12 cellular contexts compared by ENCODE assay signal in genomic region chr11:119583585-119583984, GRCh38.
DNase-seq lines count a peak whose midpoint lies in the region; ATAC-seq and TF ChIP-seq lines count a peak whose summit lies in the region.
"Had no signal": no experiment of that assay in that cellular context is flagged by ENCODE, and none has a peak within 500 bp of the region (broad histone marks: within the 10 kb centered on the region; RNA-seq: fewer than 3 reads in every experiment).

No MANE protein-coding gene starts in this region.

- WGBS in SK-N-SH (ENCODE audit: low lambda C conversion rate): 93% methylated on average over 5 of the region's 6 CpGs
- WGBS in trophoblast cell (ENCODE audit: extremely low coverage, insufficient coverage, insufficient read length): no CpG with 5 or more reads among the region's 6 CpGs

- H3K18ac ChIP-seq in trophoblast cell (ENCODE audit: low read length): no peak overlapping the region

- H3K27ac ChIP-seq in SK-N-SH (ENCODE audit: low read depth in 2 of 2, low read length in 1 of 2) (no peak overlapping the region), OCI-LY3 (ENCODE audit: low read length) (no peak overlapping the region), trophoblast cell (ENCODE audit: low read depth, low read length) (no peak overlapping the region)
- H3K27ac ChIP-seq: ovary, thyroid gland had no signal

- H3K27me3 ChIP-seq in SK-N-SH (ENCODE audit: insufficient read depth): no peaks in the 10 kb centered on the region
- H3K27me3 ChIP-seq in OCI-LY3 (ENCODE audit: low read depth, low read length): peaks cover 9% of the 10 kb centered on the region; the same call in 1 of the 2 replicates
- H3K27me3 ChIP-seq in trophoblast cell (ENCODE audit: insufficient read depth, low read length): no peaks in the 10 kb centered on the region
- H3K27me3 ChIP-seq: ovary, thyroid gland had no signal

- H4K20me1 ChIP-seq in SK-N-SH (ENCODE audit: insufficient read depth): no peaks in the 10 kb centered on the region
- H4K20me1 ChIP-seq in OCI-LY3 (ENCODE audit: insufficient read depth, low read length): no peaks in the 10 kb centered on the region

- H3K9ac ChIP-seq in SK-N-SH (no peak overlapping the region), OCI-LY3 (ENCODE audit: low read length) (no peak overlapping the region), trophoblast cell (ENCODE audit: low read length) (no peak overlapping the region)

- H3K4me2 ChIP-seq in SK-N-SH: peak overlapping the region; percentile 82
- H3K4me2 ChIP-seq in OCI-LY3 (ENCODE audit: low read length): no peak overlapping the region
- H3K4me2 ChIP-seq in trophoblast cell (ENCODE audit: low read length): no peak overlapping the region

- H3K79me2 ChIP-seq in SK-N-SH (ENCODE audit: insufficient read depth): no peaks in the 10 kb centered on the region
- no peaks in the 10 kb centered on the region for H3K79me2 ChIP-seq in OCI-LY3 (ENCODE audit: low read length)
- H3K79me2 ChIP-seq in trophoblast cell (ENCODE audit: control insufficient read depth, insufficient read depth, low read length, poor library complexity): peaks cover 7% of the 10 kb centered on the region

- TF ChIP-seq CTCF in SK-N-SH (IDR thresholded peaks at IDR 0.05) (peak; percentile 52), OCI-LY3 (IDR thresholded peaks at IDR 0.05; ENCODE audit: low read depth, low read length) (peak; percentile 25), epithelial cell of esophagus (IDR thresholded peaks at IDR 0.05; ENCODE audit: insufficient read depth, low read depth, low read length, missing control alignments) (peak; percentile 16)

- H3K4me1 ChIP-seq in SK-N-SH (ENCODE audit: control insufficient read depth in 1 of 2, insufficient read depth in 2 of 2, low read depth in 1 of 2, low read length in 1 of 2): peaks cover 9 to 13% of the 10 kb centered on the region in 2 experiments; a peak in 2 of 4 replicates
- H3K4me1 ChIP-seq in OCI-LY3 (ENCODE audit: low read length): no peaks in the 10 kb centered on the region
- H3K4me1 ChIP-seq in trophoblast cell (ENCODE audit: control insufficient read depth in 1 of 2, insufficient read depth in 2 of 2, low read length in 2 of 2): peaks cover 13 to 17% of the 10 kb centered on the region in 2 experiments

- H3K23ac ChIP-seq in trophoblast cell (ENCODE audit: low read length): no peak overlapping the region

- peak overlapping the region; percentile 75; the same call in 1 of the 2 replicates for H2AFZ ChIP-seq in SK-N-SH (ENCODE audit: low read depth)
- no peak overlapping the region for H2AFZ ChIP-seq in OCI-LY3 (ENCODE audit: low read depth, low read length)
- H2AFZ ChIP-seq in trophoblast cell (ENCODE audit: insufficient read depth, low read length, poor library complexity): no peak overlapping the region

- H3K9me3 ChIP-seq in SK-N-SH: no peaks in the 10 kb centered on the region
- H3K9me3 ChIP-seq in OCI-LY3 (ENCODE audit: insufficient read depth, low read length): no peaks in the 10 kb centered on the region
- H3K9me3 ChIP-seq in trophoblast cell (ENCODE audit: insufficient read depth, low read depth, low read length): peaks cover 4% of the 10 kb centered on the region
- H3K9me3 ChIP-seq: ovary, thyroid gland had no signal

- H4K8ac ChIP-seq in trophoblast cell (ENCODE audit: low read depth, low read length): no peak overlapping the region

- TF ChIP-seq RAD21 in SK-N-SH (IDR thresholded peaks at IDR 0.05; ENCODE audit: low read length): no peak

- peak overlapping the region; percentile 40 for H2BK12ac ChIP-seq in trophoblast cell (ENCODE audit: low read length)

- no peak overlapping the region for H4K12ac ChIP-seq in trophoblast cell (ENCODE audit: low read depth, low read length)

- ATAC-seq in SK-N-SH treated with all-trans-retinoic acid at 6 μM for 48 hours: no peak
- no peak for ATAC-seq in GM19324 (IDR thresholded peaks at IDR 0.05; ENCODE audit: low FRiP score, unreplicated experiment)

- H2BK120ac ChIP-seq in trophoblast cell (ENCODE audit: insufficient read depth, low read length, poor library complexity): no peak overlapping the region

- H4K91ac ChIP-seq in trophoblast cell (ENCODE audit: low read depth, low read length): no peak overlapping the region

- no peak overlapping the region for H3K14ac ChIP-seq in trophoblast cell (ENCODE audit: low read length)

- TF ChIP-seq EP300 in SK-N-SH (IDR thresholded peaks at IDR 0.05; ENCODE audit: borderline replicate concordance in 1 of 2, low read depth in 1 of 2, low read length in 1 of 2): no peak

- POLR2A ChIA-PET in SK-N-SH (lab: Yijun Ruan, JAX): no interaction called here

- no peak overlapping the region for H3K4me3 ChIP-seq in SK-N-SH (ENCODE audit: low read depth in 2 of 2, low read length in 1 of 2)
- H3K4me3 ChIP-seq in OCI-LY3 (ENCODE audit: low read length): no peak overlapping the region
- no peak overlapping the region for H3K4me3 ChIP-seq in epithelial cell of esophagus (ENCODE audit: low read length)
- no peak overlapping the region for H3K4me3 ChIP-seq in trophoblast cell (ENCODE audit: low read depth, low read length)

- no peaks in the 10 kb centered on the region for H3K9me2 ChIP-seq in SK-N-SH

- DNase-seq in SK-N-SH (no peak), epithelial cell of esophagus (ENCODE audit: low read depth) (no peak), trophoblast cell (no peak), cerebellar cortex (ENCODE audit: low spot score) (no peak), NCI-H226 (no peak)
- DNase-seq: activated gamma-delta T cell treated with Interleukin-2 at 50 U/mL for 16 hours, GOT3 had no signal

- CTCF ChIA-PET in SK-N-SH (lab: Yijun Ruan, JAX): interaction anchor here (0.7 to 2.3 kb wide), 7 partner anchors 10 to 524 kb away, joined by 3 to 14 read pairs (median 3); no protein-coding TSS in a partner anchor

- peaks cover 4% of the 10 kb centered on the region for H3F3A ChIP-seq in SK-N-SH (replicated peaks; ENCODE audit: insufficient read depth)

- H3K36me3 ChIP-seq in SK-N-SH (replicated peaks in 1 of 2; ENCODE audit: control insufficient read depth in 1 of 2, insufficient read depth in 2 of 2, low read length in 1 of 2): no peaks in the 10 kb centered on the region
- H3K36me3 ChIP-seq in OCI-LY3 (replicated peaks; ENCODE audit: low read depth, low read length): no peaks in the 10 kb centered on the region
- H3K36me3 ChIP-seq in trophoblast cell (ENCODE audit: control insufficient read depth in 1 of 2, insufficient read depth in 2 of 2, low read length in 2 of 2): no peaks in the 10 kb centered on the region
- H3K36me3 ChIP-seq: ovary, thyroid gland had no signal

- no peak overlapping the region for H3K4ac ChIP-seq in trophoblast cell (ENCODE audit: low read depth, low read length)

- no peak overlapping the region for H2BK5ac ChIP-seq in trophoblast cell (ENCODE audit: low read depth, low read length, poor library complexity)

- no peak overlapping the region for H2AK5ac ChIP-seq in trophoblast cell (ENCODE audit: low read length)

- H3K79me1 ChIP-seq in trophoblast cell (ENCODE audit: low read length): peaks cover 9% of the 10 kb centered on the region

TF ChIP-seq in SK-N-SH, 30 proteins besides CTCF, POLR2A, EP300 and RAD21 (continues in another document):
- no peak for TF ChIP-seq NFIC (IDR thresholded peaks at IDR 0.05; ENCODE audit: borderline replicate concordance)
- no peak for TF ChIP-seq RCOR1 (IDR thresholded peaks at IDR 0.05; ENCODE audit: low read length)
- TF ChIP-seq RFX5 (IDR thresholded peaks at IDR 0.05; ENCODE audit: low read length): no peak
- TF ChIP-seq ZBTB33 (IDR thresholded peaks at IDR 0.05; ENCODE audit: borderline replicate concordance, low read depth): no peak
- TF ChIP-seq POLR2AphosphoS5 (IDR thresholded peaks at IDR 0.05; ENCODE audit: low read depth, low read length): no peak
- no peak for TF ChIP-seq EZH2phosphoT487 (IDR thresholded peaks at IDR 0.05; ENCODE audit: borderline replicate concordance, low read depth)
- TF ChIP-seq ELF1 (IDR thresholded peaks at IDR 0.05): no peak
- no peak for TF ChIP-seq GATA2 (CRISPR knock-in tag; IDR thresholded peaks at IDR 0.05)

TF ChIP-seq in SK-N-SH treated with all-trans-retinoic acid at 6 μM for 48 hours, 23 proteins besides CTCF, POLR2A, EP300 and RAD21 (continues in another document):
- TF ChIP-seq RARB (CRISPR knock-in tag; IDR thresholded peaks at IDR 0.05) (no peak), CSDC2 (CRISPR knock-in tag; IDR thresholded peaks at IDR 0.05) (no peak), POU6F1 (CRISPR knock-in tag; IDR thresholded peaks at IDR 0.05; ENCODE audit: borderline replicate concordance, low read depth) (no peak), ISL1 (CRISPR knock-in tag; IDR thresholded peaks at IDR 0.05) (no peak), ZFP30 (CRISPR knock-in tag; IDR thresholded peaks at IDR 0.05) (no peak), ARNTL (CRISPR knock-in tag; IDR thresholded peaks at IDR 0.05; ENCODE audit: borderline replicate concordance, low read depth) (no peak), GLIS3 (CRISPR knock-in tag; IDR thresholded peaks at IDR 0.05) (no peak), TOX (CRISPR knock-in tag; IDR thresholded peaks at IDR 0.05; ENCODE audit: borderline replicate concordance) (no peak), TCF4 (CRISPR knock-in tag; IDR thresholded peaks at IDR 0.05; ENCODE audit: borderline replicate concordance) (no peak), ZNF8 (CRISPR knock-in tag; IDR thresholded peaks at IDR 0.05) (no peak), SNAI2 (CRISPR knock-in tag; IDR thresholded peaks at IDR 0.05) (no peak), ZC3H10 (CRISPR knock-in tag; IDR thresholded peaks at IDR 0.05) (no peak)
